Comparison of ENCODE assay signal across 10 cellular contexts in genomic region chr5:149471406-149472183, GRCh38.
A peak's percentile ranks its signal among the peaks of the same experiment; 100 is the strongest.
DNase-seq lines count a peak whose midpoint lies in the region; ATAC-seq, FAIRE-seq and TF ChIP-seq lines count a peak whose summit lies in the region.
"Had no signal": no experiment of that assay in that cellular context is flagged by ENCODE, and none has a peak within 500 bp of the region (broad histone marks: within the 10 kb centered on the region; RNA-seq: fewer than 3 reads in every experiment).

No MANE protein-coding gene starts in this region.

- H3K9ac ChIP-seq in kidney (ENCODE audit: low read length in 2 of 2): no peak overlapping the region

- ATAC-seq in HG03469 (IDR thresholded peaks at IDR 0.05; ENCODE audit: unreplicated experiment) (no peak), GM18519 (IDR thresholded peaks at IDR 0.05; ENCODE audit: low FRiP score, unreplicated experiment) (no peak)

- intact Hi-C loops in kidney (cut with DNase I) (no loop called here), sigmoid colon (cut with DNase I) (no loop called here)

- H3K4me3 ChIP-seq in bronchial epithelial cell (ENCODE audit: low read depth, low read length) (no peak overlapping the region), kidney (ENCODE audit: low read length in 2 of 2) (peak overlapping the region in 1 of 2 donors; percentile 19), sigmoid colon (no peak overlapping the region)
- H3K4me3 ChIP-seq: adrenal gland, gastrocnemius medialis had no signal

- TF ChIP-seq CTCF in bronchial epithelial cell (IDR thresholded peaks at IDR 0.05; ENCODE audit: insufficient read depth, low read length, severe bottlenecking): no peak
- TF ChIP-seq CTCF in kidney (IDR thresholded peaks at IDR 0.05; ENCODE audit: borderline replicate concordance, extremely low read depth, insufficient read depth): no peak
- TF ChIP-seq CTCF in sigmoid colon (IDR thresholded peaks at IDR 0.05): no peak

- H3K27ac ChIP-seq in kidney (ENCODE audit: low read depth in 2 of 2, low read length in 2 of 2): peak overlapping the region; percentile 68 to 80
- H3K27ac ChIP-seq in sigmoid colon: peak overlapping the region; percentile 59 to 77 (median 70)

- H3K4me1 ChIP-seq in kidney (ENCODE audit: control insufficient read depth in 1 of 2, insufficient read depth in 1 of 2, low read depth in 1 of 2, low read length in 2 of 2) (peaks cover 7 to 14% of the 10 kb centered on the region in 2 donors), sigmoid colon (peaks cover 0 to 30% (median 24%) of the 10 kb centered on the region in 4 donors)

- peak; percentile 58 for FAIRE-seq in bronchial epithelial cell (lab: Jason Lieb, UNC)
- FAIRE-seq in kidney (lab: Jason Lieb, UNC): peak; percentile 51

- no peak for TF ChIP-seq POLR2A in sigmoid colon (IDR thresholded peaks at IDR 0.05)

- 28 to 62% methylated on average over 15 of the region's 15 CpGs for WGBS in sigmoid colon, 2 donors

- H3K36me3 ChIP-seq in bronchial epithelial cell (ENCODE audit: control insufficient read depth, insufficient read depth, low read length) (no peaks in the 10 kb centered on the region), kidney (ENCODE audit: control insufficient read depth in 1 of 2, insufficient read depth in 2 of 2, low read length in 2 of 2) (no peaks in the 10 kb centered on the region), sigmoid colon (no peaks in the 10 kb centered on the region)
- H3K36me3 ChIP-seq: adrenal gland, gastrocnemius medialis had no signal

- no peaks in the 10 kb centered on the region for H3K9me3 ChIP-seq in kidney (ENCODE audit: control insufficient read depth in 1 of 2, low read length in 2 of 2)
- H3K9me3 ChIP-seq in sigmoid colon: no peaks in the 10 kb centered on the region
- H3K9me3 ChIP-seq: adrenal gland, gastrocnemius medialis had no signal

- peak in 1 of 4 donors; percentile 42 for TF ChIP-seq EP300 in sigmoid colon (IDR thresholded peaks at IDR 0.05)

- DNase-seq in HT-29 (ENCODE audit: low spot score): peak; percentile 82
- DNase-seq in bronchial epithelial cell (ENCODE audit: low read depth): peak; percentile 73
- DNase-seq in kidney: no peak
- DNase-seq in sigmoid colon: no peak
- DNase-seq in NOMO-1 treated with dmso at 0.1 percent for 144 hours (lab: John Stamatoyannopoulos, UW; ENCODE audit: unreplicated experiment): no peak
- DNase-seq in NCI-H1417 treated with DMSO at 0.1 percent for 48 hours (lab: John Stamatoyannopoulos, UW): no peak

- H3K27me3 ChIP-seq in bronchial epithelial cell (ENCODE audit: control insufficient read depth, insufficient read depth, low read length) (no peaks in the 10 kb centered on the region), sigmoid colon (no peaks in the 10 kb centered on the region)
- H3K27me3 ChIP-seq: adrenal gland, gastrocnemius medialis had no signal

Comparison
In these comparisons a context has a peak if more than half of its experiments do, and no peak if none do; other contexts are left out.
1. DNase-seq: peak in HT-29 (single experiment) and bronchial epithelial cell (single experiment); none in kidney (single experiment), sigmoid colon (single experiment), NOMO-1 treated with dmso at 0.1 percent for 144 hours (single experiment) and NCI-H1417 treated with DMSO at 0.1 percent for 48 hours (single experiment).